9 cellular contexts compared by ENCODE assay signal in genomic region chr12:6338955-6339761, GRCh38. TPM values are rescaled to one million over a fixed set of nuclear protein-coding genes. Genes with fewer than 3 reads are reported as not detected.
DNase-seq lines count a peak whose midpoint lies in the region; ATAC-seq, FAIRE-seq and TF ChIP-seq lines count a peak whose summit lies in the region.
"Had no signal": no experiment of that assay in that cellular context is flagged by ENCODE, and none has a peak within 500 bp of the region (broad histone marks: within the 10 kb centered on the region; RNA-seq: fewer than 3 reads in every experiment).

No MANE protein-coding gene starts in this region.

- TF ChIP-seq POLR2A in GM12891 (IDR thresholded peaks at IDR 0.05; ENCODE audit: low read depth, low read length): no peak

- FAIRE-seq in GM12891 (lab: Jason Lieb, UNC): peak; percentile 76

- no peaks in the 10 kb centered on the region for H3K27me3 ChIP-seq in osteoblast (ENCODE audit: insufficient read depth, low read length)

- H4K20me1 ChIP-seq in osteoblast (ENCODE audit: insufficient read depth, low read length): peaks cover 62% of the 10 kb centered on the region

- TF ChIP-seq CTCF in cardiac fibroblast (IDR thresholded peaks at IDR 0.05; ENCODE audit: low read depth, low read length): no peak
- no peak for TF ChIP-seq CTCF in osteoblast (IDR thresholded peaks at IDR 0.05; ENCODE audit: extremely low read depth, low read depth, low read length)

- DNase-seq in GM12891 (ENCODE audit: insufficient read length, low spot score) (no peak), cardiac fibroblast (ENCODE audit: low read depth in 2 of 2) (peak; percentile 31 to 33), osteoblast (ENCODE audit: insufficient read length, low spot score, missing footprints) (peak; percentile 74), NCI-H510A treated with DMSO at 0.1 percent for 48 hours (lab: John Stamatoyannopoulos, UW) (no peak)
- no peak for DNase-seq in central memory CD4-positive, alpha-beta T cell

- H3K79me2 ChIP-seq in osteoblast (ENCODE audit: insufficient read depth, low read length): peaks cover 82% of the 10 kb centered on the region

- H2AFZ ChIP-seq in osteoblast (ENCODE audit: low read length): no peak overlapping the region

- ATAC-seq in GM19463 (IDR thresholded peaks at IDR 0.05; ENCODE audit: unreplicated experiment): no peak
- ATAC-seq: activated naive CD4-positive, alpha-beta T cell treated with anti-CD3 and anti-CD28 coated beads, Interleukin-2, amount 50 U/mL, for 72 hours had no signal

- H3K27ac ChIP-seq in osteoblast (ENCODE audit: low read depth, low read length): peak overlapping the region; percentile 99

- H3K36me3 ChIP-seq in osteoblast (ENCODE audit: insufficient read depth, low read length): peaks cover 18% of the 10 kb centered on the region

- H3K9me3 ChIP-seq in osteoblast (ENCODE audit: low read depth, low read length): no peaks in the 10 kb centered on the region

- H3K4me2 ChIP-seq in osteoblast (ENCODE audit: insufficient read depth, low read length): peak overlapping the region; percentile 96

- H3K4me3 ChIP-seq in cardiac fibroblast (replicated peaks in 1 of 2; ENCODE audit: low read depth in 2 of 2, low read length in 2 of 2) (peak overlapping the region; percentile 99 to 100), osteoblast (ENCODE audit: insufficient read depth, low read length) (peak overlapping the region; percentile 94)

- H3K4me1 ChIP-seq in osteoblast (ENCODE audit: insufficient read depth, low read length): peaks cover 76% of the 10 kb centered on the region

TF ChIP-seq in GM12891, 5 proteins besides CTCF, POLR2A, EP300 and RAD21:
- no peak for TF ChIP-seq TAF1 (IDR thresholded peaks at IDR 0.05; ENCODE audit: low read depth, low read length)
- TF ChIP-seq POLR2AphosphoS5 (IDR thresholded peaks at IDR 0.05; ENCODE audit: low read depth, low read length): no peak
- TF ChIP-seq SPI1 (IDR thresholded peaks at IDR 0.05; ENCODE audit: low read depth, low read length): no peak
- no peak for TF ChIP-seq POU2F2 (IDR thresholded peaks at IDR 0.05; ENCODE audit: low read depth, low read length)
- TF ChIP-seq PAX5 (IDR thresholded peaks at IDR 0.05; ENCODE audit: insufficient read depth, low read length, severe bottlenecking): no peak

RNA-seq across cellular contexts. Expression of gene TNFRSF1A, which starts 2.7 kb away (rescaled TPM):
- polyA plus RNA-seq in GM12891 (2012; ENCODE audit: low read depth, missing spikeins): 8.1 TPM
- 228 and 255 TPM in 2 replicates for total RNA-seq in osteoblast

RNA-seq across cellular contexts. Expression of gene PLEKHG6, which starts 28.7 kb away (rescaled TPM):
- polyA plus RNA-seq in GM12891 (2012; ENCODE audit: low read depth, missing spikeins): 3.2 TPM
- total RNA-seq in osteoblast: not detected in 2 replicates
- total RNA-seq: activated naive CD4-positive, alpha-beta T cell treated with anti-CD3 and anti-CD28 coated beads, Interleukin-2, amount 50 U/mL, for 72 hours; pulmonary artery endothelial cell; RPMI7951 had no signal

RNA-seq across cellular contexts. Expression of gene SCNN1A, which starts 36.2 kb away (rescaled TPM):
- 0.12 TPM for polyA plus RNA-seq in GM12891 (2012; ENCODE audit: low read depth, missing spikeins)
- total RNA-seq in osteoblast: under 0.01 and 0.36 TPM in 2 replicates
- total RNA-seq: RPMI7951 had no signal

RNA-seq across cellular contexts. Expression of gene LTBR, which starts 44.8 kb away (rescaled TPM):
- polyA plus RNA-seq in GM12891 (2012; ENCODE audit: low read depth, missing spikeins): 3.5 TPM
- 110 and 121 TPM in 2 replicates for total RNA-seq in osteoblast

Comparison
In these comparisons a context has a peak if more than half of its experiments do, and no peak if none do; other contexts are left out.
1. DNase-seq: peak in cardiac fibroblast (2 of 2) and osteoblast (single experiment); none in GM12891 (single experiment), NCI-H510A treated with DMSO at 0.1 percent for 48 hours (single experiment) and central memory CD4-positive, alpha-beta T cell (single experiment).